In genomic region chr20:16729565-16730460, GRCh38 we compare ENCODE assay signal across 1 cellular context.
TF ChIP-seq lines count a peak whose summit lies in the region.

Gene SNRPB2 (plus strand): TSS chr20:16730026. CDS start chr20:16731703, 1,677 bp downstream.

TF ChIP-seq in HEK293, 187 proteins besides CTCF, POLR2A, EP300 and RAD21 (continued from another document and continues in another):
- TF ChIP-seq ZBTB11 (tag by site-specific recombination; conservative IDR thresholded peaks at IDR 0.05; ENCODE audit: low read depth), result peak; percentile 81
- TF ChIP-seq ZEB2 (tag by site-specific recombination; IDR thresholded peaks at IDR 0.05), result peak; percentile 13; the same call in 1 of the 2 replicates
- TF ChIP-seq ZNF2 (tag by site-specific recombination; IDR thresholded peaks at IDR 0.05), result peak; percentile 65; the same call in 1 of the 2 replicates
- TF ChIP-seq GFI1B (tag by site-specific recombination; IDR thresholded peaks at IDR 0.05), result no peak
- no peak for TF ChIP-seq ZNF121 (tag by site-specific recombination; IDR thresholded peaks at IDR 0.05)
- TF ChIP-seq, protein P1, sequence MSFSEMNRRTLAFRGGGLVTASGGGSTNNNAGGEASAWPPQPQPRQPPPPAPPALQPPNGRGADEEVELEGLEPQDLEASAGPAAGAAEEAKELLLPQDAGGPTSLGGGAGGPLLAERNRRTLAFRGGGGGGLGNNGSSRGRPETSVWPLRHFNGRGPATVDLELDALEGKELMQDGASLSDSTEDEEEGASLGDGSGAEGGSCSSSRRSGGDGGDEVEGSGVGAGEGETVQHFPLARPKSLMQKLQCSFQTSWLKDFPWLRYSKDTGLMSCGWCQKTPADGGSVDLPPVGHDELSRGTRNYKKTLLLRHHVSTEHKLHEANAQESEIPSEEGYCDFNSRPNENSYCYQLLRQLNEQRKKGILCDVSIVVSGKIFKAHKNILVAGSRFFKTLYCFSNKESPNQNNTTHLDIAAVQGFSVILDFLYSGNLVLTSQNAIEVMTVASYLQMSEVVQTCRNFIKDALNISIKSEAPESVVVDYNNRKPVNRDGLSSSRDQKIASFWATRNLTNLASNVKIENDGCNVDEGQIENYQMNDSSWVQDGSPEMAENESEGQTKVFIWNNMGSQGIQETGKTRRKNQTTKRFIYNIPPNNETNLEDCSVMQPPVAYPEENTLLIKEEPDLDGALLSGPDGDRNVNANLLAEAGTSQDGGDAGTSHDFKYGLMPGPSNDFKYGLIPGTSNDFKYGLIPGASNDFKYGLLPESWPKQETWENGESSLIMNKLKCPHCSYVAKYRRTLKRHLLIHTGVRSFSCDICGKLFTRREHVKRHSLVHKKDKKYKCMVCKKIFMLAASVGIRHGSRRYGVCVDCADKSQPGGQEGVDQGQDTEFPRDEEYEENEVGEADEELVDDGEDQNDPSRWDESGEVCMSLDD (tag by site-specific recombination; IDR thresholded peaks at IDR 0.05), result no peak
- TF ChIP-seq YY2 (tag by site-specific recombination; IDR thresholded peaks at IDR 0.05), result no peak
- TF ChIP-seq ZFP69B (tag by site-specific recombination; IDR thresholded peaks at IDR 0.05), result no peak
- no peak; the same call in 1 of the 2 replicates for TF ChIP-seq ZBTB20 (tag by site-specific recombination; IDR thresholded peaks at IDR 0.05)
- no peak for TF ChIP-seq ZNF544 (tag by site-specific recombination; IDR thresholded peaks at IDR 0.05)
- TF ChIP-seq, protein P2, sequence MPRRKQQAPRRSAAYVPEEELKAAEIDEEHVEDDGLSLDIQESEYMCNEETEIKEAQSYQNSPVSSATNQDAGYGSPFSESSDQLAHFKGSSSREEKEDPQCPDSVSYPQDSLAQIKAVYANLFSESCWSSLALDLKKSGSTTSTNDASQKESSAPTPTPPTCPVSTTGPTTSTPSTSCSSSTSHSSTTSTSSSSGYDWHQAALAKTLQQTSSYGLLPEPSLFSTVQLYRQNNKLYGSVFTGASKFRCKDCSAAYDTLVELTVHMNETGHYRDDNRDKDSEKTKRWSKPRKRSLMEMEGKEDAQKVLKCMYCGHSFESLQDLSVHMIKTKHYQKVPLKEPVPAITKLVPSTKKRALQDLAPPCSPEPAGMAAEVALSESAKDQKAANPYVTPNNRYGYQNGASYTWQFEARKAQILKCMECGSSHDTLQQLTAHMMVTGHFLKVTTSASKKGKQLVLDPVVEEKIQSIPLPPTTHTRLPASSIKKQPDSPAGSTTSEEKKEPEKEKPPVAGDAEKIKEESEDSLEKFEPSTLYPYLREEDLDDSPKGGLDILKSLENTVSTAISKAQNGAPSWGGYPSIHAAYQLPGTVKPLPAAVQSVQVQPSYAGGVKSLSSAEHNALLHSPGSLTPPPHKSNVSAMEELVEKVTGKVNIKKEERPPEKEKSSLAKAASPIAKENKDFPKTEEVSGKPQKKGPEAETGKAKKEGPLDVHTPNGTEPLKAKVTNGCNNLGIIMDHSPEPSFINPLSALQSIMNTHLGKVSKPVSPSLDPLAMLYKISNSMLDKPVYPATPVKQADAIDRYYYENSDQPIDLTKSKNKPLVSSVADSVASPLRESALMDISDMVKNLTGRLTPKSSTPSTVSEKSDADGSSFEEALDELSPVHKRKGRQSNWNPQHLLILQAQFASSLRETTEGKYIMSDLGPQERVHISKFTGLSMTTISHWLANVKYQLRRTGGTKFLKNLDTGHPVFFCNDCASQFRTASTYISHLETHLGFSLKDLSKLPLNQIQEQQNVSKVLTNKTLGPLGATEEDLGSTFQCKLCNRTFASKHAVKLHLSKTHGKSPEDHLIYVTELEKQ (tag by site-specific recombination; IDR thresholded peaks at IDR 0.05; ENCODE audit: borderline replicate concordance), result no peak
- TF ChIP-seq ZFP41 (tag by site-specific recombination; IDR thresholded peaks at IDR 0.05; ENCODE audit: borderline replicate concordance), result no peak
- peak; percentile 71 for TF ChIP-seq SP2 (tag by site-specific recombination; IDR thresholded peaks at IDR 0.05)
- TF ChIP-seq ZNF488 (tag by site-specific recombination; IDR thresholded peaks at IDR 0.05), result no peak
- TF ChIP-seq GLI4 (tag by site-specific recombination; IDR thresholded peaks at IDR 0.05), result no peak
- no peak for TF ChIP-seq ZNF416 (tag by site-specific recombination; IDR thresholded peaks at IDR 0.05)
- TF ChIP-seq, protein P3, sequence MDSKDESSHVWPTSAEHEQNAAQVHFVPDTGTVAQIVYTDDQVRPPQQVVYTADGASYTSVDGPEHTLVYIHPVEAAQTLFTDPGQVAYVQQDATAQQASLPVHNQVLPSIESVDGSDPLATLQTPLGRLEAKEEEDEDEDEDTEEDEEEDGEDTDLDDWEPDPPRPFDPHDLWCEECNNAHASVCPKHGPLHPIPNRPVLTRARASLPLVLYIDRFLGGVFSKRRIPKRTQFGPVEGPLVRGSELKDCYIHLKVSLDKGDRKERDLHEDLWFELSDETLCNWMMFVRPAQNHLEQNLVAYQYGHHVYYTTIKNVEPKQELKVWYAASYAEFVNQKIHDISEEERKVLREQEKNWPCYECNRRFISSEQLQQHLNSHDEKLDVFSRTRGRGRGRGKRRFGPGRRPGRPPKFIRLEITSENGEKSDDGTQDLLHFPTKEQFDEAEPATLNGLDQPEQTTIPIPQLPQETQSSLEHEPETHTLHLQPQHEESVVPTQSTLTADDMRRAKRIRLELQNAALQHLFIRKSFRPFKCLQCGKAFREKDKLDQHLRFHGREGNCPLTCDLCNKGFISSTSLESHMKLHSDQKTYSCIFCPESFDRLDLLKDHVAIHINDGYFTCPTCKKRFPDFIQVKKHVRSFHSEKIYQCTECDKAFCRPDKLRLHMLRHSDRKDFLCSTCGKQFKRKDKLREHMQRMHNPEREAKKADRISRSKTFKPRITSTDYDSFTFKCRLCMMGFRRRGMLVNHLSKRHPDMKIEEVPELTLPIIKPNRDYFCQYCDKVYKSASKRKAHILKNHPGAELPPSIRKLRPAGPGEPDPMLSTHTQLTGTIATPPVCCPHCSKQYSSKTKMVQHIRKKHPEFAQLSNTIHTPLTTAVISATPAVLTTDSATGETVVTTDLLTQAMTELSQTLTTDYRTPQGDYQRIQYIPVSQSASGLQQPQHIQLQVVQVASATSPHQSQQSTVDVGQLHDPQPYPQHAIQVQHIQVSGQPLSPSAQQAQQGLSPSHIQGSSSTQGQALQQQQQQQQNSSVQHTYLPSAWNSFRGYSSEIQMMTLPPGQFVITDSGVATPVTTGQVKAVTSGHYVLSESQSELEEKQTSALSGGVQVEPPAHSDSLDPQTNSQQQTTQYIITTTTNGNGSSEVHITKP (tag by site-specific recombination; IDR thresholded peaks at IDR 0.05), result no peak
- TF ChIP-seq ZNF701 (tag by site-specific recombination; IDR thresholded peaks at IDR 0.05), result no peak
- peak; percentile 36; the same call in 1 of the 2 replicates for TF ChIP-seq ZNF501 (tag by site-specific recombination; IDR thresholded peaks at IDR 0.05)
- no peak for TF ChIP-seq RBAK (tag by site-specific recombination; IDR thresholded peaks at IDR 0.05)
- TF ChIP-seq OVOL3 (tag by site-specific recombination; IDR thresholded peaks at IDR 0.05), result no peak
- no peak for TF ChIP-seq MZF1 (tag by site-specific recombination; IDR thresholded peaks at IDR 0.05; ENCODE audit: borderline replicate concordance)
- TF ChIP-seq ZNF670 (tag by site-specific recombination; IDR thresholded peaks at IDR 0.05; ENCODE audit: low read depth), result no peak
- TF ChIP-seq ZNF175 (tag by site-specific recombination; IDR thresholded peaks at IDR 0.05), result no peak
- peak; percentile 58; the same call in 1 of the 2 replicates for TF ChIP-seq ZNF692 (tag by site-specific recombination; IDR thresholded peaks at IDR 0.05)
- TF ChIP-seq, protein P4, sequence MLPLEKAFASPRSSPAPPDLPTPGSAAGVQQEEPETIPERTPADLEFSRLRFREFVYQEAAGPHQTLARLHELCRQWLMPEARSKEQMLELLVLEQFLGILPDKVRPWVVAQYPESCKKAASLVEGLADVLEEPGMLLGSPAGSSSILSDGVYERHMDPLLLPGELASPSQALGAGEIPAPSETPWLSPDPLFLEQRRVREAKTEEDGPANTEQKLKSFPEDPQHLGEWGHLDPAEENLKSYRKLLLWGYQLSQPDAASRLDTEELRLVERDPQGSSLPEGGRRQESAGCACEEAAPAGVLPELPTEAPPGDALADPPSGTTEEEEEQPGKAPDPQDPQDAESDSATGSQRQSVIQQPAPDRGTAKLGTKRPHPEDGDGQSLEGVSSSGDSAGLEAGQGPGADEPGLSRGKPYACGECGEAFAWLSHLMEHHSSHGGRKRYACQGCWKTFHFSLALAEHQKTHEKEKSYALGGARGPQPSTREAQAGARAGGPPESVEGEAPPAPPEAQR (tag by site-specific recombination; IDR thresholded peaks at IDR 0.05), result no peak
- peak; percentile 53; the same call in 1 of the 2 replicates for TF ChIP-seq ZBTB48 (tag by site-specific recombination; IDR thresholded peaks at IDR 0.05)
- TF ChIP-seq ZNF596 (tag by site-specific recombination; IDR thresholded peaks at IDR 0.05), result no peak
- TF ChIP-seq, protein P5, sequence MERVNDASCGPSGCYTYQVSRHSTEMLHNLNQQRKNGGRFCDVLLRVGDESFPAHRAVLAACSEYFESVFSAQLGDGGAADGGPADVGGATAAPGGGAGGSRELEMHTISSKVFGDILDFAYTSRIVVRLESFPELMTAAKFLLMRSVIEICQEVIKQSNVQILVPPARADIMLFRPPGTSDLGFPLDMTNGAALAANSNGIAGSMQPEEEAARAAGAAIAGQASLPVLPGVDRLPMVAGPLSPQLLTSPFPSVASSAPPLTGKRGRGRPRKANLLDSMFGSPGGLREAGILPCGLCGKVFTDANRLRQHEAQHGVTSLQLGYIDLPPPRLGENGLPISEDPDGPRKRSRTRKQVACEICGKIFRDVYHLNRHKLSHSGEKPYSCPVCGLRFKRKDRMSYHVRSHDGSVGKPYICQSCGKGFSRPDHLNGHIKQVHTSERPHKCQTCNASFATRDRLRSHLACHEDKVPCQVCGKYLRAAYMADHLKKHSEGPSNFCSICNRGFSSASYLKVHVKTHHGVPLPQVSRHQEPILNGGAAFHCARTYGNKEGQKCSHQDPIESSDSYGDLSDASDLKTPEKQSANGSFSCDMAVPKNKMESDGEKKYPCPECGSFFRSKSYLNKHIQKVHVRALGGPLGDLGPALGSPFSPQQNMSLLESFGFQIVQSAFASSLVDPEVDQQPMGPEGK (tag by site-specific recombination; IDR thresholded peaks at IDR 0.05), result no peak
- no peak for TF ChIP-seq ZNF785 (tag by site-specific recombination; IDR thresholded peaks at IDR 0.05)
- TF ChIP-seq ZNF398 (tag by site-specific recombination; IDR thresholded peaks at IDR 0.05), result no peak
- TF ChIP-seq ZNF473 (tag by site-specific recombination; IDR thresholded peaks at IDR 0.05), result no peak
- TF ChIP-seq, protein P6, sequence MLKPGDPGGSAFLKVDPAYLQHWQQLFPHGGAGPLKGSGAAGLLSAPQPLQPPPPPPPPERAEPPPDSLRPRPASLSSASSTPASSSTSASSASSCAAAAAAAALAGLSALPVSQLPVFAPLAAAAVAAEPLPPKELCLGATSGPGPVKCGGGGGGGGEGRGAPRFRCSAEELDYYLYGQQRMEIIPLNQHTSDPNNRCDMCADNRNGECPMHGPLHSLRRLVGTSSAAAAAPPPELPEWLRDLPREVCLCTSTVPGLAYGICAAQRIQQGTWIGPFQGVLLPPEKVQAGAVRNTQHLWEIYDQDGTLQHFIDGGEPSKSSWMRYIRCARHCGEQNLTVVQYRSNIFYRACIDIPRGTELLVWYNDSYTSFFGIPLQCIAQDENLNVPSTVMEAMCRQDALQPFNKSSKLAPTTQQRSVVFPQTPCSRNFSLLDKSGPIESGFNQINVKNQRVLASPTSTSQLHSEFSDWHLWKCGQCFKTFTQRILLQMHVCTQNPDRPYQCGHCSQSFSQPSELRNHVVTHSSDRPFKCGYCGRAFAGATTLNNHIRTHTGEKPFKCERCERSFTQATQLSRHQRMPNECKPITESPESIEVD (tag by site-specific recombination; IDR thresholded peaks at IDR 0.05), result no peak
